Comparison of ENCODE assay signal across 8 cellular contexts in genomic region chr22:30667486-30668305, GRCh38. TPM values are rescaled to one million over a fixed set of nuclear protein-coding genes. Genes with fewer than 3 reads are reported as not detected.
DNase-seq lines count a peak whose midpoint lies in the region; ATAC-seq and TF ChIP-seq lines count a peak whose summit lies in the region.

TSS of gene DUSP18 (minus strand) at chr22:30667875. CDS start at chr22:30664003, 3,872 bp downstream.

- no peak within 1 kb of the TSS for H3K18ac ChIP-seq in trophoblast cell (ENCODE audit: low read length)

- no peak within 1 kb of the TSS for H4K91ac ChIP-seq in trophoblast cell (ENCODE audit: low read depth, low read length)

- peaks cover 2% of the 10 kb centered on the region for H3K79me1 ChIP-seq in trophoblast cell (ENCODE audit: low read length)

- peak within 1 kb of the TSS; percentile 88 for H3K4me3 ChIP-seq in adipocyte (ENCODE audit: low read length)
- H3K4me3 ChIP-seq in trophoblast cell (ENCODE audit: low read depth, low read length): peak within 1 kb of the TSS; percentile 91
- H3K4me3 ChIP-seq in transverse colon: peak within 1 kb of the TSS; percentile 49 to 71 (median 54)

- DNase-seq in NCI-H1417 treated with DMSO at 0.1 percent for 48 hours (lab: John Stamatoyannopoulos, UW) (peak; percentile 74), T follicular helper cell (ENCODE audit: low read depth) (peak; percentile 90), adipocyte (ENCODE audit: low read depth) (peak; percentile 96), cardiac septum (ENCODE audit: low spot score) (peak; percentile 98), trophoblast cell (peak; percentile 92 to 96), transverse colon (peak; percentile 98)

- peak within 1 kb of the TSS; percentile 19 for H3K14ac ChIP-seq in trophoblast cell (ENCODE audit: low read length)

- no peaks in the 10 kb centered on the region for H3K9me3 ChIP-seq in adipocyte (ENCODE audit: control insufficient read depth, low read length)
- H3K9me3 ChIP-seq in trophoblast cell (ENCODE audit: insufficient read depth, low read depth, low read length): no peaks in the 10 kb centered on the region
- H3K9me3 ChIP-seq in transverse colon: no peaks in the 10 kb centered on the region

- H3K27me3 ChIP-seq in adipocyte (replicated peaks; ENCODE audit: control insufficient read depth, insufficient read depth, low read length) (no peaks in the 10 kb centered on the region), trophoblast cell (ENCODE audit: insufficient read depth, low read length) (peaks cover 5% of the 10 kb centered on the region), transverse colon (no peaks in the 10 kb centered on the region)

- peak; percentile 88 for ATAC-seq in HG02759 (IDR thresholded peaks at IDR 0.05; ENCODE audit: unreplicated experiment)

- no peak within 1 kb of the TSS for H3K27ac ChIP-seq in trophoblast cell (ENCODE audit: low read depth, low read length)
- peak within 1 kb of the TSS; percentile 83 to 92 (median 88) for H3K27ac ChIP-seq in transverse colon

- no peak within 1 kb of the TSS for H2BK120ac ChIP-seq in trophoblast cell (ENCODE audit: insufficient read depth, low read length, poor library complexity)

- H3K36me3 ChIP-seq in adipocyte (ENCODE audit: control insufficient read depth, insufficient read depth, low read length, severe bottlenecking) (peaks cover 9% of the 10 kb centered on the region), trophoblast cell (ENCODE audit: control insufficient read depth in 1 of 2, insufficient read depth in 2 of 2, low read length in 2 of 2) (peaks cover 3 to 8% of the 10 kb centered on the region in 2 experiments), transverse colon (peaks cover 0 to 3% (median 0%) of the 10 kb centered on the region in 4 donors)

- H2BK5ac ChIP-seq in trophoblast cell (ENCODE audit: low read depth, low read length, poor library complexity): no peak within 1 kb of the TSS

- H2AK5ac ChIP-seq in trophoblast cell (ENCODE audit: low read length): no peak within 1 kb of the TSS

- H2AFZ ChIP-seq in trophoblast cell (ENCODE audit: insufficient read depth, low read length, poor library complexity): peak within 1 kb of the TSS; percentile 90

- H3K4me1 ChIP-seq in adipocyte (ENCODE audit: control insufficient read depth, insufficient read depth, low read length): peaks cover 6% of the 10 kb centered on the region
- peaks cover 6 to 10% of the 10 kb centered on the region in 2 experiments for H3K4me1 ChIP-seq in trophoblast cell (ENCODE audit: control insufficient read depth in 1 of 2, insufficient read depth in 2 of 2, low read length in 2 of 2)
- peaks cover 4 to 36% (median 29%) of the 10 kb centered on the region in 4 donors for H3K4me1 ChIP-seq in transverse colon

- peaks cover 2% of the 10 kb centered on the region for H3K79me2 ChIP-seq in trophoblast cell (ENCODE audit: control insufficient read depth, insufficient read depth, low read length, poor library complexity)

- H3K9ac ChIP-seq in adipocyte (ENCODE audit: low read length) (peak within 1 kb of the TSS; percentile 81), trophoblast cell (ENCODE audit: low read length) (peak within 1 kb of the TSS; percentile 54)

- H2BK12ac ChIP-seq in trophoblast cell (ENCODE audit: low read length): no peak within 1 kb of the TSS

- H4K12ac ChIP-seq in trophoblast cell (ENCODE audit: low read depth, low read length): peak within 1 kb of the TSS; percentile 54

- peak within 1 kb of the TSS; percentile 64 for H4K8ac ChIP-seq in trophoblast cell (ENCODE audit: low read depth, low read length)

- TF ChIP-seq CTCF in GM12874 (IDR thresholded peaks at IDR 0.05; ENCODE audit: insufficient read depth, low read depth, low read length) (peak; percentile 66), transverse colon (IDR thresholded peaks at IDR 0.05) (peak; percentile 48 to 91 (median 56))

- peak within 1 kb of the TSS; percentile 94 for H3K4me2 ChIP-seq in trophoblast cell (ENCODE audit: low read length)

- H3K4ac ChIP-seq in trophoblast cell (ENCODE audit: low read depth, low read length): no peak within 1 kb of the TSS

- peak; percentile 75 for TF ChIP-seq POLR2A in transverse colon (IDR thresholded peaks at IDR 0.05)

- no peak within 1 kb of the TSS for H3K23ac ChIP-seq in trophoblast cell (ENCODE audit: low read length)

- no CpG with 5 or more reads among the region's 72 CpGs for WGBS in trophoblast cell (ENCODE audit: extremely low coverage, insufficient coverage, insufficient read length)
- 0% methylated on average over 48 of the region's 72 CpGs; no CpG with 5 or more reads in 1 of the 2 donors for WGBS in transverse colon (ENCODE audit: low coverage in 1 of 2), 2 donors

- in situ Hi-C loops in transverse colon (cut with MboI; ENCODE audit: low pct_ligation_motif_present in 1 of 4, low pct_unique_long_range_greater_than_20kb in 1 of 4, low sequenced_read_pairs in 3 of 4): no loop called here

- TF ChIP-seq EP300 in transverse colon (IDR thresholded peaks at IDR 0.05; ENCODE audit: low read depth): no peak

- intact Hi-C loops in cardiac septum (cut with DNase I): loop anchor here (2.0 kb wide), 1 partner anchor 33 kb away; the partner anchor contains the start of gene SLC35E4
- intact Hi-C loops in transverse colon (cut with DNase I; ENCODE audit: low total_unique reads): no loop called here

RNA-seq across cellular contexts. Expression of gene DUSP18, which starts in this region (rescaled TPM):
- 3.4 TPM for total RNA-seq in cardiac septum
- 4.8 and 5.0 TPM in 2 replicates for polyA plus RNA-seq in trophoblast cell (2013)
- 10 to 100 TPM; 13.7 to 38.2 (median 29.8) TPM for total RNA-seq in transverse colon
